26 cellular contexts compared by ENCODE assay signal in genomic region chr2:58666571-58666970, GRCh38.
"Had no signal": no experiment of that assay in that cellular context is flagged by ENCODE, and none has a peak within 500 bp of the region (broad histone marks: within the 10 kb centered on the region; RNA-seq: fewer than 3 reads in every experiment).

No MANE protein-coding gene starts in this region.

- FAIRE-seq: colon, endometrium, frontal cortex had no signal

- H3K36me3 ChIP-seq: colonic mucosa, esophagus muscularis mucosa, esophagus squamous epithelium, gastrocnemius medialis, gastroesophageal sphincter, heart left ventricle, heart right ventricle had no signal

- H3K4me1 ChIP-seq: colonic mucosa, esophagus muscularis mucosa, esophagus squamous epithelium, foreskin keratinocyte, gastrocnemius medialis, gastroesophageal sphincter, heart left ventricle, heart right ventricle had no signal

- H3K27ac ChIP-seq: colonic mucosa, coronary artery, dorsolateral prefrontal cortex, epithelial cell of prostate, esophagus muscularis mucosa, esophagus squamous epithelium, foreskin keratinocyte, gastrocnemius medialis, gastroesophageal sphincter, heart left ventricle, heart right ventricle had no signal

- H3K27ac Mint-ChIP-seq: dendritic cell treated with granulocyte-macrophage colony-stimulating factor and Interleukin-4, amounts not matched to agents 40 ng/mL and 50 ng/mL, for 4 days; effector memory CD8-positive, alpha-beta T cell; endodermal cell had no signal

- H3K27me3 Mint-ChIP-seq: dendritic cell treated with granulocyte-macrophage colony-stimulating factor and Interleukin-4, amounts not matched to agents 40 ng/mL and 50 ng/mL, for 4 days; effector memory CD8-positive, alpha-beta T cell had no signal

- DNase-seq: colonic mucosa; cortex of kidney; dorsolateral prefrontal cortex; effector CD4-positive, alpha-beta T cell; effector CD8-positive, alpha-beta T cell; effector memory CD4-positive, alpha-beta T cell; effector memory CD8-positive, alpha-beta T cell; endodermal cell; erythroblast; esophagus squamous epithelium; foreskin melanocyte; gastrocnemius medialis; glutamatergic neuron; head of caudate nucleus; heart left ventricle; heart right ventricle had no signal

- H3K9me3 ChIP-seq: colonic mucosa, esophagus muscularis mucosa, esophagus squamous epithelium, gastrocnemius medialis, gastroesophageal sphincter had no signal

- H3K27me3 ChIP-seq: colonic mucosa, dorsolateral prefrontal cortex, esophagus muscularis mucosa, esophagus squamous epithelium, foreskin keratinocyte, gastrocnemius medialis, gastroesophageal sphincter, heart left ventricle had no signal

- H3K4me3 Mint-ChIP-seq: dendritic cell treated with granulocyte-macrophage colony-stimulating factor and Interleukin-4, amounts not matched to agents 40 ng/mL and 50 ng/mL, for 4 days; effector memory CD8-positive, alpha-beta T cell; endodermal cell had no signal

- ATAC-seq: effector memory CD8-positive, alpha-beta T cell; esophagus mucosa; gastrocnemius medialis; gastroesophageal sphincter; heart left ventricle; heart right ventricle had no signal

- H3K4me3 ChIP-seq: colonic mucosa, coronary artery, dorsolateral prefrontal cortex, esophagus muscularis mucosa, esophagus squamous epithelium, gastrocnemius medialis, gastroesophageal sphincter, heart left ventricle, heart right ventricle had no signal
